ENCODE assay signal across 9 cellular contexts in the genomic region with DNA sequence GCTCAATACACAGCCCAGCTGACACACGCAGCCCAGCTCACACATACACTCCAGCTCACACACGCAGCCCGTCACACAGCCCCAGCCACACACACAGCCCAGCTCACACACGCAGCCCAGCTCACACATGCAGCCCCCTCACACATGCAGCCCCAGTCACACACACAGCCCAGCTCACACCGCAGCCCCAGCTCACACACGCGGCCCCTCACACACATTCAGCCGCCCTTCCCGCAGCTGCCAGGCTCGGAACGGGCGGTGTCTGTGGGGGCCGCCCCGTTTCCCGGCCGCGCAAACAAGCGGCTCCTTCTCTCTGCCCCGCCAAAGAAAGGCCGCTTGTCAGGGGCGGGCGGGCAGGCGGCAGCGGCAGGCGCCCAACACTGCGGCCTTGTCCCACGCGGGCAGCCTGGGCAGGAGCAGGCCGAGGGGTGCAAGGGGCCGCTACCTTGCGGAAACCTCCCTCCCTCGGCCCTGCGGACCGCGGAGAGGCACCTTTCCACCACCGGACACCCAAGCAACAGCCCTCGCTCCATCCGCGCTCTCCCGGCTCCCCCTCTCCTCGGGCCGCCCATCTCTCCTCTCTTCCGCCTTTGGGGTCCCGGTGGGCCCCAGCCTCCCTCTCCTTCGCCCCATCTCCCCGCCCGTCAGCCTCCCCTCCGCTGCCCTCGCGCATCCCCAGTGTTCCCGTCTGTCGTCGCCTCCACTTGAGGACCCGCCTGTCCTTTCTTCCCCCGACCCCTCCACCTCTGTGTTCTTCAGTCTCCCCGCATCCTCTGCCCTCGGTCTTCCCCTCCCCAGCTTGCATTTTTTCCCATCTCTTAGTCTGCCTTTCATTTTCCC. TPM values are rescaled to one million over a fixed set of nuclear protein-coding genes. Genes with fewer than 3 reads are reported as not detected.
DNase-seq lines count a peak whose midpoint lies in the region; ATAC-seq, FAIRE-seq and TF ChIP-seq lines count a peak whose summit lies in the region.
"Had no signal": no experiment of that assay in that cellular context is flagged by ENCODE, and none has a peak within 500 bp of the region (broad histone marks: within the 10 kb centered on the region; RNA-seq: fewer than 3 reads in every experiment).

No MANE protein-coding gene starts in this region.

- H3K27ac Mint-ChIP-seq in CD8-positive, alpha-beta memory T cell, result peak overlapping the region; percentile 78 to 98 (median 92)

- H3K36me3 ChIP-seq in CD8-positive, alpha-beta memory T cell (ENCODE audit: insufficient read depth, low read length), result no peaks in the 10 kb centered on the region
- H3K36me3 ChIP-seq in neural cell (ENCODE audit: insufficient read depth, low read length), result no peaks in the 10 kb centered on the region
- H3K36me3 ChIP-seq: cardiac muscle cell had no signal

- peak; percentile 84 for FAIRE-seq in urothelium cell line (lab: Jason Lieb, UNC)

- TF ChIP-seq EP300 in neural cell (conservative IDR thresholded peaks at IDR 0.05; ENCODE audit: poor library complexity, severe bottlenecking), result no peak

- POLR2A ChIA-PET in CD8-positive, alpha-beta memory T cell (lab: Charles Lee), result interaction anchor here (0.6 kb wide), 3 partner anchors 22 to 264 kb away, joined by 3 to 7 read pairs (median 5); no protein-coding TSS in a partner anchor

- H3K27ac ChIP-seq in CD8-positive, alpha-beta memory T cell (ENCODE audit: low read depth, low read length), result no peak overlapping the region
- no peak overlapping the region for H3K27ac ChIP-seq in neural cell (ENCODE audit: low read length)
- H3K27ac ChIP-seq: cardiac muscle cell had no signal

- TF ChIP-seq CTCF in neural cell (IDR thresholded peaks at IDR 0.05; ENCODE audit: poor library complexity, severe bottlenecking), result no peak

- peak; percentile 7 to 67 (median 30) for DNase-seq in CD8-positive, alpha-beta memory T cell
- peak; percentile 16 to 20 for DNase-seq in activated CD4-positive, alpha-beta T cell treated with anti-CD3 and anti-CD28 coated beads, Interleukin-2, amount 50 U/mL, for 4 hours
- DNase-seq in erythroblast (lab: John Stamatoyannopoulos, UW) (peak; percentile 39 to 49), urothelium cell line (ENCODE audit: low spot score) (no peak), NCI-H187 (lab: John Stamatoyannopoulos, UW) (no peak), DMS79 (lab: John Stamatoyannopoulos, UW) (no peak)

- H3K36me3 Mint-ChIP-seq in CD8-positive, alpha-beta memory T cell, result no peaks in the 10 kb centered on the region

- no peaks in the 10 kb centered on the region for H3K27me3 ChIP-seq in CD8-positive, alpha-beta memory T cell (ENCODE audit: insufficient read depth, low read length, poor library complexity, severe bottlenecking)
- peaks cover 48% of the 10 kb centered on the region for H3K27me3 ChIP-seq in neural cell (ENCODE audit: insufficient read depth, low read depth, low read length)

- H3K27me3 Mint-ChIP-seq in CD8-positive, alpha-beta memory T cell, result peaks cover 0 to 5% of the 10 kb centered on the region in 2 donors

- no peak for TF ChIP-seq RAD21 in neural cell (conservative IDR thresholded peaks at IDR 0.05)

- H3K79me2 ChIP-seq in neural cell (replicated peaks; ENCODE audit: insufficient read depth, low read length), result no peaks in the 10 kb centered on the region

- H3K4me1 ChIP-seq in CD8-positive, alpha-beta memory T cell (ENCODE audit: insufficient read depth, low read length), result peaks cover 22% of the 10 kb centered on the region

- H3K4me3 Mint-ChIP-seq in CD8-positive, alpha-beta memory T cell, result peak overlapping the region; percentile 73 to 95 (median 83)

- H3K4me1 Mint-ChIP-seq in CD8-positive, alpha-beta memory T cell, result peaks cover 21 to 28% (median 23%) of the 10 kb centered on the region in 3 donors

- no peak for ATAC-seq in GM21717 (IDR thresholded peaks at IDR 0.05; ENCODE audit: unreplicated experiment)

- TF ChIP-seq POLR2A in erythroblast (IDR thresholded peaks at IDR 0.05; ENCODE audit: low read length), result no peak

- H3K9ac ChIP-seq in neural cell (ENCODE audit: low read length), result no peak overlapping the region

- H4K20me1 ChIP-seq in neural cell (ENCODE audit: insufficient read depth), result no peaks in the 10 kb centered on the region

- peak overlapping the region; percentile 62 for H3K4me3 ChIP-seq in CD8-positive, alpha-beta memory T cell (ENCODE audit: low read length)
- peak overlapping the region; percentile 13 for H3K4me3 ChIP-seq in neural cell (ENCODE audit: low read length)

- CTCF ChIA-PET in CD8-positive, alpha-beta memory T cell (lab: Charles Lee), result interaction anchor here (0.6 to 7.7 kb wide), 12 partner anchors 10 to 464 kb away, joined by 3 to 57 read pairs (median 3); no protein-coding TSS in a partner anchor

- H3F3A ChIP-seq in neural cell (ENCODE audit: insufficient read depth, low read length, poor library complexity, severe bottlenecking), result no peaks in the 10 kb centered on the region

- H3K4me2 ChIP-seq in neural cell (ENCODE audit: low read length), result no peak overlapping the region

- H3K9me3 Mint-ChIP-seq in CD8-positive, alpha-beta memory T cell, result no peaks in the 10 kb centered on the region

- H2AFZ ChIP-seq in neural cell (ENCODE audit: low read depth, low read length), result no peak overlapping the region

- H3K9me2 ChIP-seq in neural cell (ENCODE audit: insufficient read depth, low read length), result no peaks in the 10 kb centered on the region

- H3K9me3 ChIP-seq in CD8-positive, alpha-beta memory T cell (ENCODE audit: low read length), result no peaks in the 10 kb centered on the region
- no peaks in the 10 kb centered on the region for H3K9me3 ChIP-seq in neural cell (ENCODE audit: low read length)

TF ChIP-seq in neural cell, 6 proteins besides CTCF, POLR2A, EP300 and RAD21:
- TF ChIP-seq TAF1 (IDR thresholded peaks at IDR 0.05; ENCODE audit: low read depth), result no peak
- TF ChIP-seq MXI1 (conservative IDR thresholded peaks at IDR 0.05; ENCODE audit: poor library complexity, severe bottlenecking), result no peak
- TF ChIP-seq, protein P1, sequence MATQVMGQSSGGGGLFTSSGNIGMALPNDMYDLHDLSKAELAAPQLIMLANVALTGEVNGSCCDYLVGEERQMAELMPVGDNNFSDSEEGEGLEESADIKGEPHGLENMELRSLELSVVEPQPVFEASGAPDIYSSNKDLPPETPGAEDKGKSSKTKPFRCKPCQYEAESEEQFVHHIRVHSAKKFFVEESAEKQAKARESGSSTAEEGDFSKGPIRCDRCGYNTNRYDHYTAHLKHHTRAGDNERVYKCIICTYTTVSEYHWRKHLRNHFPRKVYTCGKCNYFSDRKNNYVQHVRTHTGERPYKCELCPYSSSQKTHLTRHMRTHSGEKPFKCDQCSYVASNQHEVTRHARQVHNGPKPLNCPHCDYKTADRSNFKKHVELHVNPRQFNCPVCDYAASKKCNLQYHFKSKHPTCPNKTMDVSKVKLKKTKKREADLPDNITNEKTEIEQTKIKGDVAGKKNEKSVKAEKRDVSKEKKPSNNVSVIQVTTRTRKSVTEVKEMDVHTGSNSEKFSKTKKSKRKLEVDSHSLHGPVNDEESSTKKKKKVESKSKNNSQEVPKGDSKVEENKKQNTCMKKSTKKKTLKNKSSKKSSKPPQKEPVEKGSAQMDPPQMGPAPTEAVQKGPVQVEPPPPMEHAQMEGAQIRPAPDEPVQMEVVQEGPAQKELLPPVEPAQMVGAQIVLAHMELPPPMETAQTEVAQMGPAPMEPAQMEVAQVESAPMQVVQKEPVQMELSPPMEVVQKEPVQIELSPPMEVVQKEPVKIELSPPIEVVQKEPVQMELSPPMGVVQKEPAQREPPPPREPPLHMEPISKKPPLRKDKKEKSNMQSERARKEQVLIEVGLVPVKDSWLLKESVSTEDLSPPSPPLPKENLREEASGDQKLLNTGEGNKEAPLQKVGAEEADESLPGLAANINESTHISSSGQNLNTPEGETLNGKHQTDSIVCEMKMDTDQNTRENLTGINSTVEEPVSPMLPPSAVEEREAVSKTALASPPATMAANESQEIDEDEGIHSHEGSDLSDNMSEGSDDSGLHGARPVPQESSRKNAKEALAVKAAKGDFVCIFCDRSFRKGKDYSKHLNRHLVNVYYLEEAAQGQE (IDR thresholded peaks at IDR 0.05; ENCODE audit: borderline replicate concordance), result no peak
- no peak for TF ChIP-seq SMC3 (conservative IDR thresholded peaks at IDR 0.05; ENCODE audit: poor library complexity)
- TF ChIP-seq EZH2 (IDR thresholded peaks at IDR 0.05; ENCODE audit: borderline replicate concordance, insufficient read depth, low read length, poor library complexity, severe bottlenecking), result no peak
- TF ChIP-seq POLR2AphosphoS5 (IDR thresholded peaks at IDR 0.05), result no peak

RNA-seq across cellular contexts. Expression of gene PHLDB1, which starts 2.2 kb away (rescaled TPM):
- 1 to 10 TPM; 1.9 to 2.4 TPM for total RNA-seq in CD8-positive, alpha-beta memory T cell
- polyA plus RNA-seq in CD8-positive, alpha-beta memory T cell, result 0.82 TPM
- 114 and 149 TPM in 2 replicates for polyA plus RNA-seq in neural cell
- polyA minus RNA-seq in neural cell, result 146 and 166 TPM in 2 replicates

RNA-seq across cellular contexts. Expression of gene ARCN1, which starts 37.4 kb away (rescaled TPM):
- total RNA-seq in CD8-positive, alpha-beta memory T cell, result 100 to 1,000 TPM; 149 to 154 TPM
- polyA plus RNA-seq in CD8-positive, alpha-beta memory T cell, result 148 TPM
- polyA plus RNA-seq in neural cell, result 67.2 and 68.4 TPM in 2 replicates
- 94.5 and 108 TPM in 2 replicates for polyA minus RNA-seq in neural cell

RNA-seq across cellular contexts. Expression of gene IFT46, which starts 43.9 kb away (rescaled TPM):
- total RNA-seq in CD8-positive, alpha-beta memory T cell, result 10 to 100 TPM; 29.5 to 30.1 TPM
- polyA plus RNA-seq in CD8-positive, alpha-beta memory T cell, result 7.4 TPM
- 70.3 and 75.5 TPM in 2 replicates for polyA plus RNA-seq in neural cell
- polyA minus RNA-seq in neural cell, result 44.1 and 50.6 TPM in 2 replicates

Comparison
In these comparisons a context has a peak if more than half of its experiments do, and no peak if none do; other contexts are left out.
1. DNase-seq: peak in CD8-positive, alpha-beta memory T cell (5 of 5), activated CD4-positive, alpha-beta T cell treated with anti-CD3 and anti-CD28 coated beads, Interleukin-2, amount 50 U/mL, for 4 hours (2 of 2) and erythroblast (2 of 2); none in urothelium cell line (single experiment), NCI-H187 (0 of 2) and DMS79 (single experiment).
2. RNA of gene PHLDB1, which starts 2.2 kb away (polyA plus RNA-seq): 114 to 149 TPM in neural cell; 0.82 TPM in CD8-positive, alpha-beta memory T cell (single experiment); every median in the first group is over 10 times any median in the second.